23 cellular contexts compared by ENCODE assay signal in genomic region chr2:106642679-106643078, GRCh38.
DNase-seq lines count a peak whose midpoint lies in the region; ATAC-seq and TF ChIP-seq lines count a peak whose summit lies in the region.
"Had no signal": no experiment of that assay in that cellular context is flagged by ENCODE, and none has a peak within 500 bp of the region (broad histone marks: within the 10 kb centered on the region; RNA-seq: fewer than 3 reads in every experiment).

No MANE protein-coding gene starts in this region.

- H3K4me3 ChIP-seq in LNCaP clone FGC (ENCODE audit: low read depth, low read length) (no peak overlapping the region), fibroblast of villous mesenchyme (ENCODE audit: low read depth, low read length) (no peak overlapping the region)
- H3K4me3 ChIP-seq: GM23248, lung, SK-N-MC, thoracic aorta had no signal

- TF ChIP-seq CTCF in LNCaP clone FGC (IDR thresholded peaks at IDR 0.05; ENCODE audit: control insufficient read depth, extremely low read depth, insufficient read depth) (no peak), fibroblast of villous mesenchyme (IDR thresholded peaks at IDR 0.05; ENCODE audit: insufficient read depth, low read depth, low read length) (no peak), nephron progenitor cell (IDR thresholded peaks at IDR 0.05) (no peak), GM13977 (IDR thresholded peaks at IDR 0.05; ENCODE audit: extremely low read depth, insufficient read depth, missing control alignments) (no peak)

- ATAC-seq in GM21360 (IDR thresholded peaks at IDR 0.05; ENCODE audit: unreplicated experiment) = no peak
- ATAC-seq: activated CD4-positive, alpha-beta T cell treated with anti-CD3 and anti-CD28 coated beads for 36 hours; activated CD8-positive, alpha-beta T cell treated with anti-CD3 and anti-CD28 coated beads, Interleukin-2, amount 10 ng/mL, durations not matched to agents 7 days and 5 days had no signal

- in situ Hi-C loops in GM13977 (cut with MboI; ENCODE audit: low pct_unique_long_range_greater_than_20kb, low sequenced_read_pairs, unreplicated experiment) = no loop called here

- H3K27ac Mint-ChIP-seq in nephron progenitor cell = peak overlapping the region; percentile 66
- H3K27ac Mint-ChIP-seq: activated CD4-positive, alpha-beta T cell treated with anti-CD3 and anti-CD28 coated beads for 36 hours; activated CD8-positive, alpha-beta T cell treated with anti-CD3 and anti-CD28 coated beads, Interleukin-2, amount 10 ng/mL, durations not matched to agents 7 days and 5 days; activated naive CD8-positive, alpha-beta T cell; progenitor cell of endocrine pancreas; stimulated activated naive CD8-positive, alpha-beta T cell treated with anti-CD3 and anti-CD28 coated beads, Interleukin-15, Interleukin-2, amounts not matched to agents 100 ng/mL and 50 ng/mL, for 24 hours had no signal

- no peak overlapping the region for H3K4me3 Mint-ChIP-seq in nephron progenitor cell
- H3K4me3 Mint-ChIP-seq: activated CD4-positive, alpha-beta T cell treated with anti-CD3 and anti-CD28 coated beads for 36 hours; activated CD8-positive, alpha-beta T cell treated with anti-CD3 and anti-CD28 coated beads, Interleukin-2, amount 10 ng/mL, durations not matched to agents 7 days and 5 days; activated naive CD8-positive, alpha-beta T cell; central memory CD8-positive, alpha-beta T cell; stimulated activated naive CD8-positive, alpha-beta T cell treated with anti-CD3 and anti-CD28 coated beads, Interleukin-15, Interleukin-2, amounts not matched to agents 100 ng/mL and 50 ng/mL, for 24 hours had no signal

- H3K36me3 Mint-ChIP-seq in nephron progenitor cell (ENCODE audit: low read depth) = no peaks in the 10 kb centered on the region
- H3K36me3 Mint-ChIP-seq: activated naive CD8-positive, alpha-beta T cell had no signal

- peak; percentile 64 for DNase-seq in LNCaP clone FGC (ENCODE audit: low read depth)
- DNase-seq in NCI-H748 treated with DMSO at 0.1 percent for 48 hours (lab: John Stamatoyannopoulos, UW) = peak; percentile 35
- DNase-seq in fibroblast of villous mesenchyme (ENCODE audit: low read depth) = peak; percentile 90
- no peak for DNase-seq in nephron progenitor cell
- no peak for DNase-seq in MV-4-11 (lab: John Stamatoyannopoulos, UW)
- DNase-seq in GM13977 (ENCODE audit: low spot score) = no peak
- DNase-seq: activated CD4-positive, alpha-beta T cell treated with anti-CD3 and anti-CD28 coated beads for 36 hours; activated CD8-positive, alpha-beta T cell treated with anti-CD3 and anti-CD28 coated beads, Interleukin-2, amount 10 ng/mL, durations not matched to agents 7 days and 5 days; Calu3; dermis blood vessel endothelial cell; EL; GM23248; Karpas-422; NCI-H82; T-helper 2 cell had no signal

- H3K9me3 Mint-ChIP-seq in nephron progenitor cell = peaks cover 3% of the 10 kb centered on the region
- H3K9me3 Mint-ChIP-seq: central memory CD8-positive, alpha-beta T cell; stimulated activated naive CD8-positive, alpha-beta T cell treated with anti-CD3 and anti-CD28 coated beads, Interleukin-15, Interleukin-2, amounts not matched to agents 100 ng/mL and 50 ng/mL, for 24 hours had no signal

- peaks cover 12% of the 10 kb centered on the region for H3K27me3 Mint-ChIP-seq in nephron progenitor cell (ENCODE audit: low read depth, poor library complexity)
- H3K27me3 Mint-ChIP-seq: stimulated activated naive CD8-positive, alpha-beta T cell treated with anti-CD3 and anti-CD28 coated beads, Interleukin-15, Interleukin-2, amounts not matched to agents 100 ng/mL and 50 ng/mL, for 24 hours had no signal

- H3K4me1 Mint-ChIP-seq in nephron progenitor cell = peaks cover 52% of the 10 kb centered on the region
- H3K4me1 Mint-ChIP-seq: activated CD4-positive, alpha-beta T cell treated with anti-CD3 and anti-CD28 coated beads for 36 hours; central memory CD8-positive, alpha-beta T cell had no signal

Comparison
In these comparisons a context has a peak if more than half of its experiments do, and no peak if none do; other contexts are left out.
1. DNase-seq: peak in LNCaP clone FGC (single experiment), NCI-H748 treated with DMSO at 0.1 percent for 48 hours (single experiment) and fibroblast of villous mesenchyme (single experiment); none in nephron progenitor cell (single experiment), MV-4-11 (single experiment) and GM13977 (single experiment).